Comparison of ENCODE assay signal across 12 cellular contexts in the genomic region with DNA sequence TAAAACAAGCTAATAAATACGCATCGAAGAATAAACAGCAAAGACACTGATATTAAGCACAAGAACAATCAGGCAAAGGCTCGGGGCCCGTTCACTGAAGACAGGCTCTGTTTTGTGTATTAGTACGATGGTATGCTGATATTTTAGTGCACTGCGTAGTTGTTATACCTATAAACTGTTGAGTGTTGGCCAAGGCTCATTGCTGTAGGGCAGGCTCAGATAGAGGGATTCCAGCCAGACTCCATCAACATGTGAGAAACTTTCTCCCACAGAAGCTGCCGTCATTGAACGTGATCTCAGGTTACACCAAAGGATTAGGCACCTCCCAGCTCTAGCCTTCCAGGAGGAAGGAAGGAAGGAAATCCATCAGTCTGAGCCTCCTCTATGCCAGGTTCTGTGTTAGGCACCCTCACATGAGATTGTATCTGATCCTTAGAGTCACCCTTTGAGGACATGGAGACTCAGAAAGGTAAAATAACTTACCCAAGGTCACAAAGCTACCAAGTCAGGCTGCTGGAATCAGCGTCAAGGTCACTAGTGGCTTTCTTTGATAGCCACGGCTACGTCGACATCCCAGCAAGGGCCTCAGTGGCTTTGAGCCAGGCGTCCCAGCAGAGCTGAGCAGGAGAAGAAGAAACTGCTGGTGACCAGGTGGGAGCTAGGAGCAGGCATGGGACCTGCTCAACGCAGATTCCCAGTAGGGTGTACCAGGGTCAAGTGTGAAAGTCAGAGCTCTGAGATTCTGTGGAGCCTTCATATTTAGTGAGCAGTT.
DNase-seq lines count a peak whose midpoint lies in the region; ATAC-seq and TF ChIP-seq lines count a peak whose summit lies in the region.
"Had no signal": no experiment of that assay in that cellular context is flagged by ENCODE, and none has a peak within 500 bp of the region (broad histone marks: within the 10 kb centered on the region; RNA-seq: fewer than 3 reads in every experiment).

No MANE protein-coding gene starts in this region.

- no peaks in the 10 kb centered on the region for H3K9me2 ChIP-seq in MM.1S (replicated peaks; ENCODE audit: insufficient read depth, low read length)

- H3K4me1 ChIP-seq in subcutaneous abdominal adipose tissue (ENCODE audit: control insufficient read depth in 5 of 5, insufficient read depth in 5 of 5, low read length in 5 of 5) (peaks cover 10 to 83% (median 76%) of the 10 kb centered on the region in 5 donors), MM.1S (ENCODE audit: low read length) (no peaks in the 10 kb centered on the region)

- H3K9me3 ChIP-seq in subcutaneous abdominal adipose tissue (ENCODE audit: control insufficient read depth in 5 of 5, low read length in 5 of 5) (no peaks in the 10 kb centered on the region), MM.1S (replicated peaks; ENCODE audit: insufficient read depth, low read length) (no peaks in the 10 kb centered on the region)
- H3K9me3 ChIP-seq: lower lobe of right lung had no signal

- H3K27ac ChIP-seq in caudate nucleus (ENCODE audit: low read depth, low read length) = peak overlapping the region; percentile 4
- peak overlapping the region; percentile 69 for H3K27ac ChIP-seq in subcutaneous abdominal adipose tissue (ENCODE audit: low read depth, low read length)
- no peak overlapping the region for H3K27ac ChIP-seq in MM.1S (ENCODE audit: low read length)
- H3K27ac ChIP-seq: lower lobe of right lung had no signal

- H3K9ac ChIP-seq in subcutaneous abdominal adipose tissue (ENCODE audit: low read length in 5 of 5) (no peak overlapping the region), MM.1S (ENCODE audit: low read length) (no peak overlapping the region)

- no peaks in the 10 kb centered on the region for H3F3A ChIP-seq in MM.1S (ENCODE audit: insufficient read depth, low read length)

- peak; percentile 25 for DNase-seq in NCI-H2107 (lab: John Stamatoyannopoulos, UW)
- no peak for DNase-seq in NCI-H2107 treated with DMSO at 0.1 percent for 48 hours (lab: John Stamatoyannopoulos, UW; ENCODE audit: unreplicated experiment)
- DNase-seq in caudate nucleus (lab: John Stamatoyannopoulos, UW) = no peak
- DNase-seq in iPS-NIHi7 (ENCODE audit: extremely low spot score) = peak; percentile 55
- no peak for DNase-seq in MM.1S
- DNase-seq in epidermal melanocyte (ENCODE audit: insufficient read length, low spot score) = no peak
- DNase-seq: activated CD8-positive, alpha-beta T cell treated with anti-CD3 and anti-CD28 coated beads for 36 hours; GDM1; lower lobe of right lung; NCI-H69 had no signal

- H3K36me3 ChIP-seq in subcutaneous abdominal adipose tissue (ENCODE audit: control insufficient read depth in 5 of 5, insufficient read depth in 5 of 5, low read length in 5 of 5) (peaks cover 0 to 15% (median 8%) of the 10 kb centered on the region in 5 donors), MM.1S (replicated peaks; ENCODE audit: insufficient read depth, low read length) (no peaks in the 10 kb centered on the region)

- TF ChIP-seq CTCF in MM.1S (IDR thresholded peaks at IDR 0.05; ENCODE audit: low read length) = no peak

- no peak overlapping the region for H3K4me2 ChIP-seq in MM.1S (ENCODE audit: low read depth, low read length)

- H3K27me3 ChIP-seq in subcutaneous abdominal adipose tissue (ENCODE audit: control insufficient read depth in 5 of 5, insufficient read depth in 4 of 5, low read length in 5 of 5) = no peaks in the 10 kb centered on the region
- H3K27me3 ChIP-seq in MM.1S (replicated peaks; ENCODE audit: insufficient read depth, low read length) = no peaks in the 10 kb centered on the region

- no peaks in the 10 kb centered on the region for H4K20me1 ChIP-seq in MM.1S (ENCODE audit: insufficient read depth, low read length)

- no peaks in the 10 kb centered on the region for H3K79me2 ChIP-seq in MM.1S (ENCODE audit: low read length)

- H2AFZ ChIP-seq in MM.1S (ENCODE audit: low read length) = no peak overlapping the region

- ATAC-seq in HG02852 (IDR thresholded peaks at IDR 0.05; ENCODE audit: unreplicated experiment) = no peak
- ATAC-seq: activated CD8-positive, alpha-beta T cell treated with anti-CD3 and anti-CD28 coated beads for 36 hours; lower lobe of right lung had no signal

- H3K4me3 ChIP-seq in subcutaneous abdominal adipose tissue (ENCODE audit: low read depth in 1 of 5, low read length in 5 of 5) (no peak overlapping the region), MM.1S (ENCODE audit: low read length) (no peak overlapping the region)
- H3K4me3 ChIP-seq: lower lobe of right lung had no signal

Comparison
In these comparisons a context has a peak if more than half of its experiments do, and no peak if none do; other contexts are left out.
1. DNase-seq: peak in NCI-H2107 (single experiment) and iPS-NIHi7 (single experiment); none in NCI-H2107 treated with DMSO at 0.1 percent for 48 hours (single experiment), caudate nucleus (0 of 61), MM.1S (single experiment) and epidermal melanocyte (single experiment).